ENCODE assay signal across 7 cellular contexts in genomic region chr2:233413529-233414272, GRCh38. TPM values are rescaled to one million over a fixed set of nuclear protein-coding genes. Genes with fewer than 3 reads are reported as not detected.
A peak's percentile ranks its signal among the peaks of the same experiment; 100 is the strongest.
DNase-seq lines count a peak whose midpoint lies in the region; ATAC-seq, FAIRE-seq and TF ChIP-seq lines count a peak whose summit lies in the region.

No MANE protein-coding gene starts in this region.

- H3K4me1 ChIP-seq in stomach smooth muscle (ENCODE audit: control insufficient read depth, insufficient read depth, low read length): peaks cover 33% of the 10 kb centered on the region

- H3K27me3 ChIP-seq in stomach smooth muscle (ENCODE audit: control insufficient read depth in 1 of 2, insufficient read depth in 2 of 2, low read length in 2 of 2): no peaks in the 10 kb centered on the region

- H3K9ac ChIP-seq in SK-N-MC (ENCODE audit: insufficient read length) (no peak overlapping the region), stomach smooth muscle (ENCODE audit: low read length in 2 of 2) (peak overlapping the region in 1 of 2 donors; percentile 0)

- no peak for ATAC-seq in HG03135 (IDR thresholded peaks at IDR 0.05; ENCODE audit: unreplicated experiment)

- H3K9me3 ChIP-seq in SK-N-MC (ENCODE audit: low read depth, low read length) (peaks cover 16% of the 10 kb centered on the region), stomach smooth muscle (ENCODE audit: control insufficient read depth in 2 of 2, low read length in 2 of 2) (peaks cover 0 to 3% of the 10 kb centered on the region in 2 donors)

- peak; percentile 87 for FAIRE-seq in HTR-8/SVneo (lab: Jason Lieb, UNC)

- H3K27ac ChIP-seq in SK-N-MC (peak overlapping the region; percentile 70), stomach smooth muscle (ENCODE audit: low read length) (peak overlapping the region; percentile 71)

- peaks cover 45% of the 10 kb centered on the region for H3K36me3 ChIP-seq in SK-N-MC (ENCODE audit: insufficient read depth, low read length)
- H3K36me3 ChIP-seq in stomach smooth muscle (ENCODE audit: control insufficient read depth in 2 of 2, insufficient read depth in 2 of 2, low read length in 2 of 2): no peaks in the 10 kb centered on the region

- no peak for TF ChIP-seq CTCF in choroid plexus epithelial cell (conservative IDR thresholded peaks at IDR 0.05; ENCODE audit: low read depth, low read length)

- peak overlapping the region; percentile 18; the same call in 1 of the 2 replicates for H3K4me3 ChIP-seq in SK-N-MC
- no peak overlapping the region for H3K4me3 ChIP-seq in choroid plexus epithelial cell (ENCODE audit: low read depth, low read length)
- H3K4me3 ChIP-seq in stomach smooth muscle (ENCODE audit: low read length in 2 of 2): peak overlapping the region in 1 of 2 donors; percentile 15

- DNase-seq in HTR-8/SVneo (ENCODE audit: insufficient read length, low spot score) (peak; percentile 83), SK-N-MC (ENCODE audit: low read depth, low spot score) (no peak), choroid plexus epithelial cell (ENCODE audit: low read depth) (peak; percentile 40), mucosa of gallbladder (ENCODE audit: low spot score) (peak; percentile 62), HuH-7.5 (ENCODE audit: low spot score) (no peak)

RNA-seq across cellular contexts. Expression of gene DGKD, which starts 59.4 kb away (rescaled TPM):
- total RNA-seq in mucosa of gallbladder: 24.3 TPM

Comparison
In these comparisons a context has a peak if more than half of its experiments do, and no peak if none do; other contexts are left out.
1. DNase-seq: peak in HTR-8/SVneo (single experiment), choroid plexus epithelial cell (single experiment) and mucosa of gallbladder (single experiment); none in SK-N-MC (single experiment) and HuH-7.5 (single experiment).